Comparison of ENCODE assay signal across 8 cellular contexts in genomic region chr9:129336601-129337286, GRCh38.
A peak's percentile ranks its signal among the peaks of the same experiment; 100 is the strongest.
DNase-seq lines count a peak whose midpoint lies in the region; ATAC-seq, FAIRE-seq and TF ChIP-seq lines count a peak whose summit lies in the region.

No MANE protein-coding gene starts in this region.

- intact Hi-C loops in K562 (cut with micrococcal nuclease) = no loop called here

- POLR2A ChIA-PET in AG04450 (lab: Yijun Ruan, JAX) = interaction anchor here (2.9 to 3.1 kb wide), 2 partner anchors 159 kb away, joined by 12 to 20 read pairs; partner anchors contain the start of gene IER5L
- POLR2A ChIA-PET in K562 (lab: Yijun Ruan, JAX) = interaction anchor here (1.4 kb wide), 1 partner anchor 14 kb away, joined by 3 read pairs; no protein-coding TSS in a partner anchor

- FAIRE-seq in K562 (lab: Jason Lieb, UNC) (no peak), keratinocyte (lab: Jason Lieb, UNC) (no peak)

- H3K4me3 Mint-ChIP-seq in stimulated activated memory B cell treated with anti-CD40 and anti-IgM and Interleukin-4, amounts not matched to agents 10 μg/mL and 1 μg/mL and 100 μg/mL, for 72 hours = peak overlapping the region; percentile 65

- DNase-seq in AG04450 (ENCODE audit: low read depth, low spot score) = no peak
- peak; percentile 84 for DNase-seq in NCI-H1048 (lab: John Stamatoyannopoulos, UW)
- peak; percentile 26 to 52 (median 42) for DNase-seq in K562 (ENCODE audit: extremely low read depth in 1 of 4, low spot score in 3 of 4)
- no peak for DNase-seq in keratinocyte (ENCODE audit: low read depth, low spot score)
- DNase-seq in NCI-H1105 (lab: John Stamatoyannopoulos, UW) = no peak

- dilution Hi-C loops in keratinocyte (cut with MboI; ENCODE audit: extremely low pct_ligation_motif_present, low sequenced_read_pairs) = no loop called here

- CTCF ChIA-PET in AG04450 (lab: Charles Lee) = no interaction called here
- CTCF ChIA-PET in K562 (lab: Yijun Ruan, JAX; ENCODE audit: low intra/inter-chr PET ratio) = no interaction called here

- ATAC-seq in K562 (no peak), GM21619 (IDR thresholded peaks at IDR 0.05; ENCODE audit: unreplicated experiment) (no peak), GM21737 (IDR thresholded peaks at IDR 0.05; ENCODE audit: unreplicated experiment) (no peak)
- peak; percentile 64 for ATAC-seq in stimulated activated memory B cell treated with anti-CD40 and anti-IgM and Interleukin-4, amounts not matched to agents 10 μg/mL and 1 μg/mL and 100 μg/mL, for 72 hours

- H3K9me3 ChIP-seq in AG04450 (ENCODE audit: control insufficient read depth, insufficient read depth, low read length) (no peaks in the 10 kb centered on the region; the same call in 1 of the 2 replicates), K562 (replicated peaks; ENCODE audit: control insufficient read depth, insufficient read depth, low read depth, low read length) (no peaks in the 10 kb centered on the region), keratinocyte (ENCODE audit: control insufficient read depth, low read depth, low read length) (no peaks in the 10 kb centered on the region)

- H3K9me3 Mint-ChIP-seq in stimulated activated memory B cell treated with anti-CD40 and anti-IgM and Interleukin-4, amounts not matched to agents 10 μg/mL and 1 μg/mL and 100 μg/mL, for 72 hours = no peaks in the 10 kb centered on the region

- 43% methylated on average over 36 of the region's 51 CpGs for WGBS in K562 (ENCODE audit: insufficient coverage, low coverage, missing lambda C conversion rate)

- no peak overlapping the region for H3K27ac Mint-ChIP-seq in stimulated activated memory B cell treated with anti-CD40 and anti-IgM and Interleukin-4, amounts not matched to agents 10 μg/mL and 1 μg/mL and 100 μg/mL, for 72 hours

- H3K9me1 ChIP-seq in K562 (ENCODE audit: control insufficient read depth, insufficient read depth, low read length) (no peaks in the 10 kb centered on the region), keratinocyte (ENCODE audit: control insufficient read depth, extremely low read depth, insufficient read depth, low read length) (peaks cover 3% of the 10 kb centered on the region)

- H2AFZ ChIP-seq in K562 (ENCODE audit: low read depth, low read length) (peak overlapping the region; percentile 73), keratinocyte (ENCODE audit: control insufficient read depth, low read length) (peak overlapping the region; percentile 53)

- no peak for TF ChIP-seq CTCF in AG04450 (IDR thresholded peaks at IDR 0.05; ENCODE audit: low read depth, low read length)
- TF ChIP-seq CTCF in K562 (IDR thresholded peaks at IDR 0.05 in 2 of 3, conservative IDR thresholded peaks at IDR 0.05 in 1 of 3; ENCODE audit: insufficient read depth in 2 of 3, low read depth in 1 of 3, low read length in 3 of 3) = no peak
- TF ChIP-seq CTCF in keratinocyte (optimal IDR thresholded peaks at IDR 0.05 in 1 of 3, IDR thresholded peaks at IDR 0.05 in 1 of 3, conservative IDR thresholded peaks at IDR 0.05 in 1 of 3; ENCODE audit: extremely low read depth in 1 of 3, insufficient read depth in 2 of 3, low read length in 3 of 3) = no peak

- H3K4me3 ChIP-seq in AG04450 (ENCODE audit: low read depth, low read length) (peak overlapping the region; percentile 10; the same call in 1 of the 2 replicates), K562 (no peak overlapping the region), keratinocyte (ENCODE audit: control insufficient read depth in 2 of 3, extremely low read depth in 1 of 3, insufficient read depth in 2 of 3, low read depth in 1 of 3, low read length in 3 of 3) (peak overlapping the region; percentile 26 to 62 (median 62))

- peak overlapping the region; percentile 29; the same call in 1 of the 2 replicates for H3K4me2 ChIP-seq in K562 (ENCODE audit: insufficient read depth, low read length)
- H3K4me2 ChIP-seq in keratinocyte (ENCODE audit: control insufficient read depth, extremely low read depth, insufficient read depth, low read depth, low read length) = peak overlapping the region; percentile 94

- no TSS peak for BruUV-seq in K562 (replicated peaks; lab: Mats Ljungman, UMichigan)

- H4K20me1 ChIP-seq in K562 (replicated peaks; ENCODE audit: control insufficient read depth, insufficient read depth, low read length) = no peaks in the 10 kb centered on the region
- no peaks in the 10 kb centered on the region for H4K20me1 ChIP-seq in keratinocyte (ENCODE audit: control insufficient read depth, extremely low read depth, insufficient read depth, low read length)

- H3K4me1 ChIP-seq in K562 (replicated peaks in 1 of 2; ENCODE audit: control insufficient read depth in 2 of 2, insufficient read depth in 2 of 2, low read length in 2 of 2) (peaks cover 14 to 43% of the 10 kb centered on the region in 2 experiments), keratinocyte (ENCODE audit: control insufficient read depth, extremely low read depth, insufficient read depth, low read length) (peaks cover 44% of the 10 kb centered on the region)

- TF ChIP-seq EP300 in K562 (IDR thresholded peaks at IDR 0.05; ENCODE audit: low read length) = no peak

- in situ Hi-C loops in K562 (cut with MboI) = loop anchor here (25.0 kb wide), 1 partner anchor 276 kb away; the partner anchor contains the start of gene C9orf50

- peaks cover 37% of the 10 kb centered on the region for H3K27me3 Mint-ChIP-seq in stimulated activated memory B cell treated with anti-CD40 and anti-IgM and Interleukin-4, amounts not matched to agents 10 μg/mL and 1 μg/mL and 100 μg/mL, for 72 hours

- H3K27me3 ChIP-seq in AG04450 (ENCODE audit: control insufficient read depth, insufficient read depth, low read length) (no peaks in the 10 kb centered on the region), K562 (ENCODE audit: control insufficient read depth in 2 of 2, insufficient read depth in 2 of 2, low read length in 2 of 2) (no peaks in the 10 kb centered on the region), keratinocyte (ENCODE audit: control insufficient read depth, extremely low read depth, insufficient read depth, low read length) (no peaks in the 10 kb centered on the region)

- TF ChIP-seq POLR2A in K562 (conservative IDR thresholded peaks at IDR 0.05) = no peak

- H3K27ac ChIP-seq in AG04450 (ENCODE audit: low read depth, low read length) (peak overlapping the region; percentile 31), K562 (ENCODE audit: extremely low read depth, low read depth, low read length) (no peak overlapping the region), keratinocyte (ENCODE audit: control insufficient read depth, insufficient read depth, low read length) (peak overlapping the region; percentile 20)

- no peak for TF ChIP-seq RAD21 in K562 (CRISPR knock-in tag; conservative IDR thresholded peaks at IDR 0.05 in 1 of 2, IDR thresholded peaks at IDR 0.05 in 1 of 2)

- H3K36me3 Mint-ChIP-seq in stimulated activated memory B cell treated with anti-CD40 and anti-IgM and Interleukin-4, amounts not matched to agents 10 μg/mL and 1 μg/mL and 100 μg/mL, for 72 hours = no peaks in the 10 kb centered on the region

- H3K36me3 ChIP-seq in K562 (ENCODE audit: control insufficient read depth, insufficient read depth, low read length) (no peaks in the 10 kb centered on the region), keratinocyte (ENCODE audit: control insufficient read depth in 2 of 2, extremely low read depth in 1 of 2, insufficient read depth in 2 of 2, low read length in 2 of 2) (peaks cover 19 to 26% of the 10 kb centered on the region in 2 experiments)

- H3K9ac ChIP-seq in K562 (ENCODE audit: insufficient read depth in 1 of 2, low read depth in 2 of 2, low read length in 2 of 2) (peak overlapping the region in 1 of 2 experiments; percentile 85; a peak in 1 of 4 replicates), keratinocyte (ENCODE audit: control insufficient read depth, extremely low read depth, insufficient read depth, low read length) (peak overlapping the region; percentile 64)

- H3K79me2 ChIP-seq in K562 (ENCODE audit: control insufficient read depth, insufficient read depth, low read length) (no peaks in the 10 kb centered on the region), keratinocyte (ENCODE audit: control insufficient read depth, insufficient read depth, low read length) (peaks cover 29% of the 10 kb centered on the region)

- peaks cover 15% of the 10 kb centered on the region for H3K4me1 Mint-ChIP-seq in stimulated activated memory B cell treated with anti-CD40 and anti-IgM and Interleukin-4, amounts not matched to agents 10 μg/mL and 1 μg/mL and 100 μg/mL, for 72 hours

TF ChIP-seq in K562, 482 proteins besides CTCF, POLR2A, EP300 and RAD21 (continues in another document):
- TF ChIP-seq BHLHE40 (IDR thresholded peaks at IDR 0.05; ENCODE audit: low read length) (no peak), VEZF1 (CRISPR knock-in tag; IDR thresholded peaks at IDR 0.05) (peak; percentile 49), HES1 (IDR thresholded peaks at IDR 0.05; ENCODE audit: low read depth) (no peak), L3MBTL2 (IDR thresholded peaks at IDR 0.05) (peak; percentile 70; the same call in 1 of the 2 replicates), SAFB2 (IDR thresholded peaks at IDR 0.05; ENCODE audit: borderline replicate concordance, low read depth, low read length, severe bottlenecking) (no peak), KDM5B (IDR thresholded peaks at IDR 0.05; ENCODE audit: insufficient replicate concordance, low read depth, low read length) (no peak), CCAR2 (IDR thresholded peaks at IDR 0.05; ENCODE audit: low read depth, low read length) (no peak), KAT7 (CRISPR knock-in tag; IDR thresholded peaks at IDR 0.05; ENCODE audit: borderline replicate concordance) (no peak), SRSF9 (IDR thresholded peaks at IDR 0.05; ENCODE audit: borderline replicate concordance, low read depth, low read length) (no peak)

Comparison
In these comparisons a context has a peak if more than half of its experiments do, and no peak if none do; other contexts are left out.
1. DNase-seq: peak in NCI-H1048 (single experiment) and K562 (4 of 4); none in AG04450 (single experiment), keratinocyte (single experiment) and NCI-H1105 (single experiment).